ENCODE assay signal across 9 cellular contexts in the genomic region with DNA sequence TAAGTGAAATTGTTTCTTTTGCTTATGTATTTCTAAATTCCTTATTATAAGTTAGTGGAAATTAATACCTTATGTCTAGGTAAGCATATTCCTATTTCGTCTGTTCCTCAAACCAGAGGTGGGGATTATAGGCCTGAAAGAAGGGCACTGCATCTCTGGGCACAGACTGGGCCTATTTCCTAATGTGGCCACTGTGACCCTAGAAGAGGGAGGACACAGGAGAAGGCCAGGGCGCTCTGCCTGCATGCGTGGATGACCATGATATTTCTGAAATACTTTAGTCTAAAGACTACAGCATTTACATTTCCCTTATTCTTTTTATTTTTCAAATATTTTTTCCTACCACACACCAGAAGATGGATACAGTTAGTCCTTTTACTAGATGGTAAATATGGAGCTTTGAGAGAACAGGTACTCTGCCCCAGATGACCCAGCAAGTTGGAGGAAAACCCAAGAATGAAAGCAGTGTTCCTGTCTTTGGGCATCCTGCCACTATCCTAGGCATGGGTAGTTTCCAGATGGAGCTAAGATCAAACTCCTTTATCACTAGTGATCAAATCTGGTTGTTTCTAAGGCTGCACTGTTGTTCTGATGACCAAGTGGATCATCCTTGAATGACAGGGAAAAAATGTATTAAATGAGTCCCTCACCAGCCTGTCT. TPM values are rescaled to one million over a fixed set of nuclear protein-coding genes. Genes with fewer than 3 reads are reported as not detected.
DNase-seq lines count a peak whose midpoint lies in the region; ATAC-seq, FAIRE-seq and TF ChIP-seq lines count a peak whose summit lies in the region.
"Had no signal": no experiment of that assay in that cellular context is flagged by ENCODE, and none has a peak within 500 bp of the region (broad histone marks: within the 10 kb centered on the region; RNA-seq: fewer than 3 reads in every experiment).

No MANE protein-coding gene starts in this region.

- no peaks in the 10 kb centered on the region for H3K36me3 ChIP-seq in kidney (ENCODE audit: control insufficient read depth in 1 of 2, insufficient read depth in 2 of 2, low read length in 2 of 2)

- H3K4me1 ChIP-seq in kidney (ENCODE audit: control insufficient read depth in 1 of 2, insufficient read depth in 1 of 2, low read depth in 1 of 2, low read length in 2 of 2), result peaks cover 58 to 77% of the 10 kb centered on the region in 2 donors

- H3K27ac ChIP-seq in C4-2B (peak overlapping the region; percentile 41), angular gyrus (ENCODE audit: low read depth, low read length) (peak overlapping the region; percentile 93), kidney (ENCODE audit: low read depth in 2 of 2, low read length in 2 of 2) (peak overlapping the region; percentile 85 to 87)

- no peak overlapping the region for H3K4me3 ChIP-seq in kidney (ENCODE audit: low read length in 2 of 2)

- intact Hi-C loops in kidney (cut with DNase I), result no loop called here

- TF ChIP-seq CTCF in C4-2B (conservative IDR thresholded peaks at IDR 0.05) (no peak), kidney (IDR thresholded peaks at IDR 0.05; ENCODE audit: borderline replicate concordance, extremely low read depth, insufficient read depth) (no peak)

- no peak for FAIRE-seq in kidney (lab: Jason Lieb, UNC)

- DNase-seq in kidney (no peak), retina (peak; percentile 6), NCI-H1694 (lab: John Stamatoyannopoulos, UW) (no peak), NCI-H1436 (lab: John Stamatoyannopoulos, UW) (no peak)
- no peak for DNase-seq in activated CD8-positive, alpha-beta memory T cell treated with anti-CD3 and anti-CD28 coated beads, Interleukin-2, amount 50 U/mL, for 48 hours
- DNase-seq: NCI-H510A had no signal

- no peaks in the 10 kb centered on the region for H3K9me3 ChIP-seq in kidney (ENCODE audit: control insufficient read depth in 1 of 2, low read length in 2 of 2)

- no peak overlapping the region for H3K9ac ChIP-seq in kidney (ENCODE audit: low read length in 2 of 2)

- ATAC-seq in GM18519 (IDR thresholded peaks at IDR 0.05; ENCODE audit: low FRiP score, unreplicated experiment), result no peak

RNA-seq across cellular contexts. Expression of a gene that starts 27.8 kb away (rescaled TPM):
- total RNA-seq in kidney, result 27.3 TPM
- 13.4 TPM for polyA plus RNA-seq in kidney (ENCODE audit: insufficient read depth, low read depth, low replicate concordance)

Comparison
In these comparisons a context has a peak if more than half of its experiments do, and no peak if none do; other contexts are left out.
1. H3K27ac ChIP-seq: peak in every context shown above with its lines; median percentile 93 in angular gyrus; 86 in kidney; 41 in C4-2B.